Comparison of ENCODE assay signal across 9 cellular contexts in the genomic region with DNA sequence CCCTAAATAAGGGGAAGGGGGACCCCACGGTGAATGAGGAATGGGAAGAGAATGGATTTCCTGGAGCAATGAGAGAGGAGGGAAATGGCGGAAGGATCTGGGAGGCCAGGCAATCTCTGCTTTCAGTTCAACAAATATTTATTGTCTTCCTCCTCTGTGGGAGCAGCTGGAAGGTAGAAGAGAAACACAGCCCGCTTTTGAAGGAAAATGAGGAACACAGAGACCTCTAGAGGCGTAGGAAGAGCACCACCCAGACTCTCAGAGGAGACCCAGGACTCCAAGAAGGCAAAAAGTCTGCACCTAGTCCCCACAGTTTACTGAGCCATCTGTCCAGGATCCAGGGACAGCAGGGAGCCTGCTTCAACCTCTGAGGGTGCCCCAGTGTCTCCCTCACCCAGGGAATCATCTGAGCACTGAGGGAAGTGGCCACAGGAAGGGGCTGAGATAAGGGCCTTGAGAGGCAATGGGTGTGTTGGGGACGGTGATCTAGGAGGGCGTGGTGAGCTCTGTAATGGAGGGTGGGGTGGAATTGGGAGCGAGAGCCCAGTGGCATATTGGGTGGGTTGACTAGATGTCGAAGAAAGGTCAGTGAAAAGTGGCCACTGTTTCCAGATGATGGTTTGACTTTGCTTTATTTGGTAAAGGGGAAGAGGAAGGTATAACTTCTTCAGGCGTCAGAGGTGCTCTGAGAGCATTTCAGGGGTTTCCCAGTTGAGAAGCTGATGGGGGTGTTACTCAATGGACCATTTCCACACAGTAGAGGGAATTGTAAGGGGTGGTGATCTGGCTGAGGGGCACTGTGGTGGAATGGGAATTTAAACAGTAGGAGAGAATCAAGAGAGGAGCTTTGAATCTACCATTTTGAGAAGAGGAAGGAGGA. TPM values are rescaled to one million over a fixed set of nuclear protein-coding genes. Genes with fewer than 3 reads are reported as not detected.
DNase-seq lines count a peak whose midpoint lies in the region; ATAC-seq, FAIRE-seq and TF ChIP-seq lines count a peak whose summit lies in the region.
"Had no signal": no experiment of that assay in that cellular context is flagged by ENCODE, and none has a peak within 500 bp of the region (broad histone marks: within the 10 kb centered on the region; RNA-seq: fewer than 3 reads in every experiment).

No MANE protein-coding gene starts in this region.

- no peaks in the 10 kb centered on the region for H3K36me3 ChIP-seq in HCT116 (ENCODE audit: control insufficient read depth in 1 of 2, insufficient read depth in 2 of 2, low read length in 2 of 2)
- H3K36me3 ChIP-seq in astrocyte (ENCODE audit: insufficient read depth, low read length): no peaks in the 10 kb centered on the region
- H3K36me3 ChIP-seq: adrenal gland had no signal

- CTCF ChIA-PET in HCT116 (lab: Charles Lee): interaction anchor here (0.7 to 2.6 kb wide), 15 partner anchors 11 to 293 kb away, joined by 3 to 21 read pairs (median 4); a partner anchor contains a TSS

- H3K27ac ChIP-seq in HCT116 (ENCODE audit: low read depth, low read length) (peak overlapping the region; percentile 83), astrocyte (ENCODE audit: low read depth, low read length) (peak overlapping the region; percentile 85)

- H3K4me3 ChIP-seq in HCT116 (replicated peaks in 1 of 2; ENCODE audit: low read depth in 1 of 2, low read length in 2 of 2) (peak overlapping the region; percentile 51 to 64), astrocyte (ENCODE audit: insufficient read depth, low read depth, low read length) (peak overlapping the region; percentile 55)

- H3K9ac ChIP-seq in HCT116 (ENCODE audit: low read length) (peak overlapping the region; percentile 73), astrocyte (ENCODE audit: low read length) (peak overlapping the region; percentile 82)

- H3K27me3 ChIP-seq in HCT116 (ENCODE audit: insufficient read depth, low read length): no peaks in the 10 kb centered on the region
- H3K27me3 ChIP-seq in astrocyte (ENCODE audit: insufficient read depth, low read length): peaks cover 9% of the 10 kb centered on the region

- POLR2A ChIA-PET in HCT116 (lab: Charles Lee): interaction anchor here (0.6 to 2.8 kb wide), 14 partner anchors 9 to 518 kb away, joined by 3 to 11 read pairs (median 5); a partner anchor contains a TSS

- H3K9me3 Mint-ChIP-seq in astrocyte (ENCODE audit: unreplicated experiment): no peaks in the 10 kb centered on the region

- peak overlapping the region; percentile 100 for H3K27ac Mint-ChIP-seq in astrocyte (ENCODE audit: unreplicated experiment)

- H4K20me1 ChIP-seq in HCT116 (ENCODE audit: insufficient read depth) (no peaks in the 10 kb centered on the region), astrocyte (ENCODE audit: insufficient read depth, low read length) (no peaks in the 10 kb centered on the region)

- H3K79me2 ChIP-seq in HCT116 (ENCODE audit: insufficient read depth, low read length) (peaks cover 8% of the 10 kb centered on the region; the same call in 1 of the 2 replicates), astrocyte (ENCODE audit: insufficient read depth, low read length) (peaks cover 31% of the 10 kb centered on the region)

- no peak for FAIRE-seq in astrocyte (lab: Jason Lieb, UNC)

- BruUV-seq in HCT116 (replicated peaks; lab: Mats Ljungman, UMichigan): TSS peak; percentile 75

- ATAC-seq in HCT116: peak; percentile 74

- DNase-seq in HCT116 (ENCODE audit: low read depth, low spot score) (peak; percentile 58), astrocyte (ENCODE audit: low read depth) (peak; percentile 36), inferior parietal cortex (ENCODE audit: extremely low spot score) (peak; percentile 36), superior temporal gyrus (ENCODE audit: extremely low spot score) (peak; percentile 76), NK-92 (lab: John Stamatoyannopoulos, UW; ENCODE audit: unreplicated experiment) (no peak), NCI-H2029 treated with DMSO at 0.1 percent for 48 hours (lab: John Stamatoyannopoulos, UW) (no peak), epidermal melanocyte (ENCODE audit: insufficient read length, low spot score) (no peak)
- no peak for DNase-seq in NK-92 treated with Interleukin-12 subunit alpha and Interleukin-12 subunit beta, amount 100 ng/mL, for 24 hours (lab: John Stamatoyannopoulos, UW)

- H3K4me2 ChIP-seq in HCT116 (ENCODE audit: low read length) (peak overlapping the region; percentile 92), astrocyte (ENCODE audit: low read length) (peak overlapping the region; percentile 90)

- no peak overlapping the region for H2AFZ ChIP-seq in HCT116 (ENCODE audit: low read depth, low read length, poor library complexity, severe bottlenecking)
- H2AFZ ChIP-seq in astrocyte (ENCODE audit: low read depth, low read length): peak overlapping the region; percentile 32

- H3K4me1 ChIP-seq in HCT116 (ENCODE audit: control insufficient read depth in 1 of 2, insufficient read depth in 2 of 2, low read length in 2 of 2): peaks cover 29 to 49% of the 10 kb centered on the region in 2 experiments
- H3K4me1 ChIP-seq in astrocyte (ENCODE audit: insufficient read depth, low read length): peaks cover 24% of the 10 kb centered on the region
- H3K4me1 ChIP-seq: adrenal gland had no signal

- H3K9me3 ChIP-seq in HCT116 (ENCODE audit: control insufficient read depth in 1 of 2, insufficient read depth in 1 of 2, low read depth in 1 of 2, low read length in 2 of 2): no peaks in the 10 kb centered on the region
- no peaks in the 10 kb centered on the region for H3K9me3 ChIP-seq in astrocyte (ENCODE audit: insufficient read depth, low read depth, low read length)
- H3K9me3 ChIP-seq: adrenal gland had no signal

- H3K4me1 Mint-ChIP-seq in astrocyte (ENCODE audit: low read depth, unreplicated experiment): peaks cover 45% of the 10 kb centered on the region

- TF ChIP-seq CTCF in HCT116 (IDR thresholded peaks at IDR 0.05 in 2 of 3, conservative IDR thresholded peaks at IDR 0.05 in 1 of 3; ENCODE audit: borderline replicate concordance in 1 of 3, insufficient read depth in 1 of 3, low read depth in 2 of 3, low read length in 2 of 3) (peak; percentile 52 to 55 (median 53); a peak in 5 of 6 replicates), astrocyte (IDR thresholded peaks at IDR 0.05; ENCODE audit: insufficient read depth, low read depth, low read length) (peak; percentile 21)

- RAD21 ChIA-PET in HCT116 (lab: Charles Lee; ENCODE audit: low non-redundant PET in 1 of 2, low total read pairs in 2 of 2, uncharacterized antibody in 2 of 2, unreplicated experiment in 2 of 2): interaction anchor here (0.6 to 1.5 kb wide), 5 partner anchors 9 to 207 kb away, joined by 3 to 5 read pairs (median 4); a partner anchor contains a TSS

- no peaks in the 10 kb centered on the region for H3K9me2 ChIP-seq in HCT116 (ENCODE audit: insufficient read depth)

- intact Hi-C loops in HCT116 (cut with micrococcal nuclease): loop anchor here (1.0 kb wide), 1 partner anchor 13 kb away; no protein-coding TSS in a partner anchor

- no peaks in the 10 kb centered on the region for H3K27me3 Mint-ChIP-seq in astrocyte (ENCODE audit: low read depth, unreplicated experiment)

- TF ChIP-seq RAD21 in HCT116 (IDR thresholded peaks at IDR 0.05; ENCODE audit: low read depth): peak; percentile 60

- TF ChIP-seq POLR2A in HCT116 (IDR thresholded peaks at IDR 0.05; ENCODE audit: borderline replicate concordance, extremely low read depth, insufficient read depth, insufficient read length): no peak

- peaks cover 2% of the 10 kb centered on the region for H3K36me3 Mint-ChIP-seq in astrocyte (ENCODE audit: low read depth, unreplicated experiment)

- H3K4me3 Mint-ChIP-seq in astrocyte (ENCODE audit: unreplicated experiment): peak overlapping the region; percentile 85

TF ChIP-seq in HCT116, 20 proteins besides CTCF, POLR2A, EP300 and RAD21:
- TF ChIP-seq, protein P1, sequence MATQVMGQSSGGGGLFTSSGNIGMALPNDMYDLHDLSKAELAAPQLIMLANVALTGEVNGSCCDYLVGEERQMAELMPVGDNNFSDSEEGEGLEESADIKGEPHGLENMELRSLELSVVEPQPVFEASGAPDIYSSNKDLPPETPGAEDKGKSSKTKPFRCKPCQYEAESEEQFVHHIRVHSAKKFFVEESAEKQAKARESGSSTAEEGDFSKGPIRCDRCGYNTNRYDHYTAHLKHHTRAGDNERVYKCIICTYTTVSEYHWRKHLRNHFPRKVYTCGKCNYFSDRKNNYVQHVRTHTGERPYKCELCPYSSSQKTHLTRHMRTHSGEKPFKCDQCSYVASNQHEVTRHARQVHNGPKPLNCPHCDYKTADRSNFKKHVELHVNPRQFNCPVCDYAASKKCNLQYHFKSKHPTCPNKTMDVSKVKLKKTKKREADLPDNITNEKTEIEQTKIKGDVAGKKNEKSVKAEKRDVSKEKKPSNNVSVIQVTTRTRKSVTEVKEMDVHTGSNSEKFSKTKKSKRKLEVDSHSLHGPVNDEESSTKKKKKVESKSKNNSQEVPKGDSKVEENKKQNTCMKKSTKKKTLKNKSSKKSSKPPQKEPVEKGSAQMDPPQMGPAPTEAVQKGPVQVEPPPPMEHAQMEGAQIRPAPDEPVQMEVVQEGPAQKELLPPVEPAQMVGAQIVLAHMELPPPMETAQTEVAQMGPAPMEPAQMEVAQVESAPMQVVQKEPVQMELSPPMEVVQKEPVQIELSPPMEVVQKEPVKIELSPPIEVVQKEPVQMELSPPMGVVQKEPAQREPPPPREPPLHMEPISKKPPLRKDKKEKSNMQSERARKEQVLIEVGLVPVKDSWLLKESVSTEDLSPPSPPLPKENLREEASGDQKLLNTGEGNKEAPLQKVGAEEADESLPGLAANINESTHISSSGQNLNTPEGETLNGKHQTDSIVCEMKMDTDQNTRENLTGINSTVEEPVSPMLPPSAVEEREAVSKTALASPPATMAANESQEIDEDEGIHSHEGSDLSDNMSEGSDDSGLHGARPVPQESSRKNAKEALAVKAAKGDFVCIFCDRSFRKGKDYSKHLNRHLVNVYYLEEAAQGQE (IDR thresholded peaks at IDR 0.05; ENCODE audit: low read depth): no peak
- peak; percentile 45; the same call in 1 of the 2 replicates for TF ChIP-seq POLR2AphosphoS5 (IDR thresholded peaks at IDR 0.05; ENCODE audit: low read depth, low read length)

RNA-seq across cellular contexts. Expression of a gene that starts 0.6 kb away (rescaled TPM):
- 9.8 TPM for total RNA-seq in HCT116 (2021; ENCODE audit: unreplicated experiment)
- 18.2 and 18.9 TPM in 2 replicates for polyA plus RNA-seq in HCT116 (2012)
- total RNA-seq in astrocyte: 8.8 and 9.2 TPM in 2 replicates

RNA-seq across cellular contexts. Expression of a gene that starts 2.8 kb away (rescaled TPM):
- total RNA-seq in HCT116 (2021; ENCODE audit: unreplicated experiment): not detected
- not detected in 2 replicates for polyA plus RNA-seq in HCT116 (2012)
- 4.6 and 6.4 TPM in 2 replicates for total RNA-seq in astrocyte
- total RNA-seq: adrenal gland had no signal
- polyA plus RNA-seq: adrenal gland had no signal

RNA-seq across cellular contexts. Expression of a gene that starts 5.0 kb away (rescaled TPM):
- total RNA-seq in HCT116 (2021; ENCODE audit: unreplicated experiment) (0.12 TPM), astrocyte (0.22 and 0.27 TPM in 2 replicates)
- polyA plus RNA-seq in HCT116 (2012): 0.07 TPM in 1 of 2 replicates, not detected in the other
- total RNA-seq: adrenal gland had no signal

RNA-seq across cellular contexts. Expression of a gene that starts 23.7 kb away (rescaled TPM):
- total RNA-seq in HCT116 (2021; ENCODE audit: unreplicated experiment) (not detected), astrocyte (not detected in 2 replicates)
- 1.6 and 1.7 TPM in 2 replicates for polyA plus RNA-seq in HCT116 (2012)
- total RNA-seq: adrenal gland had no signal
- polyA plus RNA-seq: adrenal gland had no signal

RNA-seq across cellular contexts. Expression of a gene that starts 42.4 kb away (rescaled TPM):
- total RNA-seq in HCT116 (2021; ENCODE audit: unreplicated experiment) (40.7 TPM), astrocyte (10.2 and 11.5 TPM in 2 replicates)
- polyA plus RNA-seq in HCT116 (2012): 31.1 and 33.3 TPM in 2 replicates

Comparison
In these comparisons a context has a peak if more than half of its experiments do, and no peak if none do; other contexts are left out.
1. DNase-seq: peak in HCT116 (single experiment), astrocyte (single experiment), inferior parietal cortex (single experiment) and superior temporal gyrus (single experiment); none in NK-92 treated with Interleukin-12 subunit alpha and Interleukin-12 subunit beta, amount 100 ng/mL, for 24 hours (single experiment), NK-92 (single experiment), NCI-H2029 treated with DMSO at 0.1 percent for 48 hours (single experiment) and epidermal melanocyte (single experiment).